Comparison of ENCODE assay signal across 11 cellular contexts in genomic region chr9:113654605-113655193, GRCh38.
DNase-seq lines count a peak whose midpoint lies in the region; ATAC-seq, FAIRE-seq and TF ChIP-seq lines count a peak whose summit lies in the region.
"Had no signal": no experiment of that assay in that cellular context is flagged by ENCODE, and none has a peak within 500 bp of the region (broad histone marks: within the 10 kb centered on the region; RNA-seq: fewer than 3 reads in every experiment).

No MANE protein-coding gene starts in this region.

- H2AFZ ChIP-seq in K562 (ENCODE audit: low read depth, low read length) (no peak overlapping the region), keratinocyte (ENCODE audit: control insufficient read depth, low read length) (peak overlapping the region; percentile 67)

- H3K9me1 ChIP-seq in K562 (ENCODE audit: control insufficient read depth, insufficient read depth, low read length): no peaks in the 10 kb centered on the region
- peaks cover 3% of the 10 kb centered on the region for H3K9me1 ChIP-seq in keratinocyte (ENCODE audit: control insufficient read depth, extremely low read depth, insufficient read depth, low read length)

- POLR2A ChIA-PET in K562 (lab: Yijun Ruan, JAX): interaction anchor here (0.6 to 1.2 kb wide), 8 partner anchors 9 to 245 kb away, joined by 3 to 5 read pairs (median 3); partner anchors contain the start of genes C9orf43 and POLE3

- H3K4me3 ChIP-seq in K562 (no peak overlapping the region), keratinocyte (ENCODE audit: control insufficient read depth in 2 of 3, extremely low read depth in 1 of 3, insufficient read depth in 2 of 3, low read depth in 1 of 3, low read length in 3 of 3) (no peak overlapping the region), rectal smooth muscle tissue (ENCODE audit: low read length) (no peak overlapping the region)

- ATAC-seq in K562 (no peak), HG03039 (IDR thresholded peaks at IDR 0.05; ENCODE audit: unreplicated experiment) (no peak)

- H3K9me3 ChIP-seq in K562 (replicated peaks; ENCODE audit: control insufficient read depth, insufficient read depth, low read depth, low read length) (no peaks in the 10 kb centered on the region), keratinocyte (ENCODE audit: control insufficient read depth, low read depth, low read length) (no peaks in the 10 kb centered on the region)

- in situ Hi-C loops in K562 (cut with MboI): loop anchor here (5.0 to 10.0 kb wide), 5 partner anchors 52 to 540 kb away; partner anchors contain the start of gene RNF183

- no peak for TF ChIP-seq CTCF in K562 (IDR thresholded peaks at IDR 0.05 in 2 of 3, conservative IDR thresholded peaks at IDR 0.05 in 1 of 3; ENCODE audit: insufficient read depth in 2 of 3, low read depth in 1 of 3, low read length in 3 of 3)
- TF ChIP-seq CTCF in keratinocyte (optimal IDR thresholded peaks at IDR 0.05 in 1 of 3, IDR thresholded peaks at IDR 0.05 in 1 of 3, conservative IDR thresholded peaks at IDR 0.05 in 1 of 3; ENCODE audit: extremely low read depth in 1 of 3, insufficient read depth in 2 of 3, low read length in 3 of 3): no peak

- no peak for TF ChIP-seq POLR2A in K562 (conservative IDR thresholded peaks at IDR 0.05)

- H4K20me1 ChIP-seq in K562 (replicated peaks; ENCODE audit: control insufficient read depth, insufficient read depth, low read length) (no peaks in the 10 kb centered on the region; the same call in 1 of the 2 replicates), keratinocyte (ENCODE audit: control insufficient read depth, extremely low read depth, insufficient read depth, low read length) (no peaks in the 10 kb centered on the region)

- no peak for TF ChIP-seq RAD21 in K562 (CRISPR knock-in tag; conservative IDR thresholded peaks at IDR 0.05 in 1 of 2, IDR thresholded peaks at IDR 0.05 in 1 of 2)

- CTCF ChIA-PET in K562 (lab: Yijun Ruan, JAX; ENCODE audit: low intra/inter-chr PET ratio): interaction anchor here (1.0 to 5.7 kb wide), 5 partner anchors 63 to 381 kb away, joined by 3 to 91 read pairs (median 5); no protein-coding TSS in a partner anchor

- dilution Hi-C loops in keratinocyte (cut with MboI; ENCODE audit: extremely low pct_ligation_motif_present, low sequenced_read_pairs): no loop called here

- TF ChIP-seq EP300 in K562 (IDR thresholded peaks at IDR 0.05; ENCODE audit: low read length): no peak

- H3K36me3 ChIP-seq in K562 (ENCODE audit: control insufficient read depth, insufficient read depth, low read length) (no peaks in the 10 kb centered on the region), keratinocyte (ENCODE audit: control insufficient read depth in 2 of 2, extremely low read depth in 1 of 2, insufficient read depth in 2 of 2, low read length in 2 of 2) (no peaks in the 10 kb centered on the region), rectal smooth muscle tissue (ENCODE audit: control insufficient read depth, insufficient read depth, low read length) (no peaks in the 10 kb centered on the region)

- no peaks in the 10 kb centered on the region for H3K79me2 ChIP-seq in K562 (ENCODE audit: control insufficient read depth, insufficient read depth, low read length)
- no peaks in the 10 kb centered on the region for H3K79me2 ChIP-seq in keratinocyte (ENCODE audit: control insufficient read depth, insufficient read depth, low read length)

- DNase-seq in EH (ENCODE audit: low read depth) (peak; percentile 56), K562 (ENCODE audit: extremely low read depth in 1 of 4, low spot score in 3 of 4) (no peak), keratinocyte (ENCODE audit: low read depth, low spot score) (no peak), NCI-H1048 (lab: John Stamatoyannopoulos, UW) (no peak), NCI-H1930 (lab: John Stamatoyannopoulos, UW) (no peak)
- DNase-seq in central memory CD4-positive, alpha-beta T cell: no peak
- DNase-seq: KG1 had no signal

- H3K9ac ChIP-seq in K562 (ENCODE audit: insufficient read depth in 1 of 2, low read depth in 2 of 2, low read length in 2 of 2): no peak overlapping the region
- H3K9ac ChIP-seq in keratinocyte (ENCODE audit: control insufficient read depth, extremely low read depth, insufficient read depth, low read length): no peak overlapping the region
- H3K9ac ChIP-seq in rectal smooth muscle tissue (ENCODE audit: low read length): no peak overlapping the region

- H3K27me3 ChIP-seq in K562 (ENCODE audit: control insufficient read depth in 2 of 2, insufficient read depth in 2 of 2, low read length in 2 of 2) (peaks cover 2 to 22% of the 10 kb centered on the region in 2 experiments; a peak in 4 of 5 replicates), keratinocyte (ENCODE audit: control insufficient read depth, extremely low read depth, insufficient read depth, low read length) (peaks cover 2% of the 10 kb centered on the region), rectal smooth muscle tissue (ENCODE audit: control insufficient read depth, insufficient read depth, low read length) (no peaks in the 10 kb centered on the region)

- no TSS peak for BruUV-seq in K562 (replicated peaks; lab: Mats Ljungman, UMichigan)

- FAIRE-seq in K562 (lab: Jason Lieb, UNC) (no peak), keratinocyte (lab: Jason Lieb, UNC) (no peak)
- FAIRE-seq: bronchial epithelial cell had no signal

- H3K4me1 ChIP-seq in K562 (replicated peaks in 1 of 2; ENCODE audit: control insufficient read depth in 2 of 2, insufficient read depth in 2 of 2, low read length in 2 of 2): peaks cover 0 to 6% of the 10 kb centered on the region in 2 experiments; a peak in 2 of 5 replicates
- peaks cover 4% of the 10 kb centered on the region for H3K4me1 ChIP-seq in keratinocyte (ENCODE audit: control insufficient read depth, extremely low read depth, insufficient read depth, low read length)
- peaks cover 9% of the 10 kb centered on the region for H3K4me1 ChIP-seq in rectal smooth muscle tissue (ENCODE audit: control insufficient read depth, insufficient read depth, low read length)

- 42% methylated on average over 10 of the region's 10 CpGs for WGBS in K562 (ENCODE audit: insufficient coverage, low coverage, missing lambda C conversion rate)

- no peak overlapping the region for H3K27ac ChIP-seq in K562 (ENCODE audit: extremely low read depth, low read depth, low read length)
- no peak overlapping the region for H3K27ac ChIP-seq in keratinocyte (ENCODE audit: control insufficient read depth, insufficient read depth, low read length)
- peak overlapping the region; percentile 76 for H3K27ac ChIP-seq in rectal smooth muscle tissue (ENCODE audit: low read depth, low read length)
- H3K27ac ChIP-seq: C4-2B had no signal

- intact Hi-C loops in K562 (cut with micrococcal nuclease): loop anchor here (1.0 to 10.0 kb wide), 5 partner anchors 63 to 727 kb away; partner anchors contain the start of gene RNF183

- no peak overlapping the region for H3K4me2 ChIP-seq in K562 (ENCODE audit: insufficient read depth, low read length)
- H3K4me2 ChIP-seq in keratinocyte (ENCODE audit: control insufficient read depth, extremely low read depth, insufficient read depth, low read depth, low read length): no peak overlapping the region

TF ChIP-seq in K562, 482 proteins besides CTCF, POLR2A, EP300 and RAD21:
- TF ChIP-seq TAF1 (IDR thresholded peaks at IDR 0.05; ENCODE audit: control insufficient read depth, extremely low read depth, insufficient read depth, low read length, severe bottlenecking) (no peak), RCOR1 (IDR thresholded peaks at IDR 0.05; ENCODE audit: borderline replicate concordance in 1 of 2, low read depth in 2 of 2, low read length in 2 of 2) (no peak), RBM25 (IDR thresholded peaks at IDR 0.05; ENCODE audit: low read depth, low read length, severe bottlenecking) (peak; percentile 9), ZNF830 (CRISPR knock-in tag; IDR thresholded peaks at IDR 0.05) (no peak), EGR1 (conservative IDR thresholded peaks at IDR 0.05) (no peak), TRIM25 (IDR thresholded peaks at IDR 0.05; ENCODE audit: borderline replicate concordance) (no peak)
